Comparison of ENCODE assay signal across 8 cellular contexts in the genomic region with DNA sequence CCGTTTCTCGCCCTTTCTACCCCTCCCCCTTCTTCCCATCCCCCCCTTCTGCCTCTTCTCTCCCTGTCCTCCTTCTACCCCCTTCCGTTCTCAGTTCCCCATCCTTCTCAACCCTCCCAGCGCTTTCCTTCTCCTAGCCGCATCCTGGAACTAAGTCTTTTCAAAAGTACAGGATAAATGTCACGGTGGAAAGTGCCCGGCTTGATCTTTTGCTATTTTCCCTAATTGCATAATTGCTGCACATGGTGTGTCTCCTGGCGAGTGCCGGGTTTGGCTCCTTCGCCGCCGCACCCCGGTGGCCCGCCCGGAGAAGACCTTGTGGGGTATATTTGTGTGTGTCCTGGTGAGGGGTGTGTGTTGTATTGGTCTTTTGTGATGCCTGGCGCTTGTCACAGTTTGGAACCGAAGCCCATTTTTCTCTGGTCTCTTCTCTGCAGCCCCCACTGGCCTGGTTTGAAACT. TPM values are rescaled to one million over a fixed set of nuclear protein-coding genes. Genes with fewer than 3 reads are reported as not detected.
DNase-seq lines count a peak whose midpoint lies in the region; ATAC-seq, FAIRE-seq and TF ChIP-seq lines count a peak whose summit lies in the region.

No MANE protein-coding gene starts in this region.

- peak overlapping the region; percentile 98 for H3K4me3 ChIP-seq in BLaER1
- H3K4me3 ChIP-seq in pancreas, result peak overlapping the region; percentile 78 to 89 (median 86)

- peaks cover 8% of the 10 kb centered on the region for H3K4me1 ChIP-seq in BLaER1
- H3K4me1 ChIP-seq in pancreas, result peaks cover 3 to 11% (median 7%) of the 10 kb centered on the region in 3 donors

- ATAC-seq in GM21360 (IDR thresholded peaks at IDR 0.05; ENCODE audit: unreplicated experiment), result peak; percentile 16
- ATAC-seq in pancreas, result peak; percentile 2 to 28 (median 18)
- ATAC-seq in activated CD4-positive, CD25-positive, alpha-beta regulatory T cell treated with anti-CD3 and anti-CD28 coated beads, Interleukin-2, amount 50 U/mL, for 24 hours, result no peak

- H3K27me3 ChIP-seq in BLaER1 (peaks cover 12% of the 10 kb centered on the region), pancreas (peaks cover 0 to 13% (median 4%) of the 10 kb centered on the region in 4 donors)

- H3K4me2 ChIP-seq in BLaER1, result peak overlapping the region; percentile 83

- peaks cover 46% of the 10 kb centered on the region for H4K20me1 ChIP-seq in BLaER1

- H3K9me3 ChIP-seq in BLaER1, result no peaks in the 10 kb centered on the region
- no peaks in the 10 kb centered on the region for H3K9me3 ChIP-seq in pancreas

- H3K9ac ChIP-seq in BLaER1, result peak overlapping the region; percentile 90

- DNase-seq in M059J (ENCODE audit: low read depth), result peak; percentile 22
- DNase-seq in activated naive CD4-positive, alpha-beta T cell treated with anti-CD3 and anti-CD28 coated beads, Interleukin-2, amount 50 U/mL, for 16 hours, result peak; percentile 22
- peak in 41 of 42 donors; percentile 5 to 68 (median 36) for DNase-seq in head of caudate nucleus
- DNase-seq in pancreas, result peak in 4 of 6 donors; percentile 2 to 59 (median 22)
- DNase-seq in glomerular visceral epithelial cell (ENCODE audit: extremely low spot score), result no peak

- FAIRE-seq in pancreas (lab: Jason Lieb, UNC), result no peak

- H3K27ac ChIP-seq in BLaER1 (peak overlapping the region; percentile 84), pancreas (no peak overlapping the region)

- no peak for TF ChIP-seq CTCF in pancreas (IDR thresholded peaks at IDR 0.05)

- intact Hi-C loops in head of caudate nucleus (cut with DNase I) (loop anchor here (10.0 kb wide), 1 partner anchor 611 kb away; no protein-coding TSS in a partner anchor), pancreas (cut with DNase I) (no loop called here)

- 2% methylated on average over 17 of the region's 17 CpGs for WGBS in pancreas, 2 donors

- H3K36me3 ChIP-seq in BLaER1, result no peaks in the 10 kb centered on the region
- no peaks in the 10 kb centered on the region for H3K36me3 ChIP-seq in pancreas

RNA-seq across cellular contexts. Expression of a gene that starts 0.6 kb away (rescaled TPM):
- total RNA-seq in M059J (2014; rRNA removed; shearing (Covaris generic)), result 12.0 and 17.5 TPM in 2 replicates
- total RNA-seq in pancreas, result 10 to 100 TPM in 1 of 6 donors, 1 to 10 TPM in 5; 3.7 to 11.6 (median 6.0) TPM
- polyA plus RNA-seq in pancreas, result 1 to 10 TPM; 3.3 to 6.9 TPM

Comparison
In these comparisons a context has a peak if more than half of its experiments do, and no peak if none do; other contexts are left out.
1. ATAC-seq: peak in GM21360 (single experiment) and pancreas (4 of 4); none in activated CD4-positive, CD25-positive, alpha-beta regulatory T cell treated with anti-CD3 and anti-CD28 coated beads, Interleukin-2, amount 50 U/mL, for 24 hours (0 of 2).